Comparison of ENCODE assay signal across 22 cellular contexts in the genomic region with DNA sequence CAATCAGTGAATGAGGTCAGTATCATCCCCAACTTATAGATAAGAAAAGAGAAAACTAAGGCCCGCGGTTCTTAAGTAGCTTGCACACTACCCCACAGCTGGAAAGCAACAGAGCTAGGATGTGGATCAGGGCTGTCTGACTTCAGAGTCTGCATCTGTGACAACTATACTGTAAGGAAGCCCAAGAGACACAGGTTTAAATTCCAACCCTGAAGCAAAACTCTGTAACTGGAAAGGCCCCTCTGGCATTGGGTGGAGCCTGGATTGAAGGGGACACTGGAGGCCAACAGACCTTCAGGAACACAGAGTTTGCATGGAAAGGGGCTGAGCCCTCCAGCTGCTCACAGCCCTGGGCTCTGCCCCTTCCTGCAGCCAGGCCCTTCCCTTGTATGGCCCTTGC. TPM values are rescaled to one million over a fixed set of nuclear protein-coding genes. Genes with fewer than 3 reads are reported as not detected.
DNase-seq lines count a peak whose midpoint lies in the region; ATAC-seq and TF ChIP-seq lines count a peak whose summit lies in the region.
"Had no signal": no experiment of that assay in that cellular context is flagged by ENCODE, and none has a peak within 500 bp of the region (broad histone marks: within the 10 kb centered on the region; RNA-seq: fewer than 3 reads in every experiment).

No MANE protein-coding gene starts in this region.

- no peak overlapping the region for H2AK5ac ChIP-seq in trophoblast cell (ENCODE audit: low read length)

- TF ChIP-seq POLR2A in esophagus muscularis mucosa (IDR thresholded peaks at IDR 0.05; ENCODE audit: low read depth): no peak

- no peak overlapping the region for H3K14ac ChIP-seq in trophoblast cell (ENCODE audit: low read length)

- 0 out of 2 replicates have a peak overlapping the region, but pooled peaks have one; percentile 27 for H3K27ac ChIP-seq in BLaER1
- H3K27ac ChIP-seq in ascending aorta: peak overlapping the region; percentile 93
- H3K27ac ChIP-seq in hepatocyte: peak overlapping the region; percentile 62
- no peak overlapping the region for H3K27ac ChIP-seq in trophoblast cell (ENCODE audit: low read depth, low read length)
- no peak overlapping the region for H3K27ac ChIP-seq in esophagus muscularis mucosa (replicated peaks in 1 of 4)
- H3K27ac ChIP-seq: 22Rv1 had no signal

- no peaks in the 10 kb centered on the region for H3K36me3 Mint-ChIP-seq in stimulated activated naive B cell treated with anti-CD40 and anti-IgM and Interleukin-4, amounts not matched to agents 10 μg/mL and 1 μg/mL and 100 μg/mL, for 72 hours
- H3K36me3 Mint-ChIP-seq: CD8-positive, alpha-beta T cell had no signal

- H3K4me1 ChIP-seq in BLaER1: peaks cover 58% of the 10 kb centered on the region
- H3K4me1 ChIP-seq in ascending aorta: peaks cover 14 to 30% of the 10 kb centered on the region in 2 donors
- H3K4me1 ChIP-seq in hepatocyte (ENCODE audit: insufficient read depth): peaks cover 9% of the 10 kb centered on the region
- H3K4me1 ChIP-seq in trophoblast cell (ENCODE audit: control insufficient read depth in 1 of 2, insufficient read depth in 2 of 2, low read length in 2 of 2): peaks cover 30 to 36% of the 10 kb centered on the region in 2 experiments
- H3K4me1 ChIP-seq in esophagus muscularis mucosa: no peaks in the 10 kb centered on the region

- peaks cover 17% of the 10 kb centered on the region for H3K79me1 ChIP-seq in trophoblast cell (ENCODE audit: low read length)

- H2AFZ ChIP-seq in hepatocyte (no peak overlapping the region), trophoblast cell (ENCODE audit: insufficient read depth, low read length, poor library complexity) (no peak overlapping the region)

- no peaks in the 10 kb centered on the region for H3K9me2 ChIP-seq in hepatocyte (replicated peaks; ENCODE audit: insufficient read depth)

- 53% methylated on average over 2 of the region's 2 CpGs for WGBS in hepatocyte (ENCODE audit: low lambda C conversion rate, missing lambda C conversion rate)
- no CpG with 5 or more reads among the region's 2 CpGs for WGBS in trophoblast cell (ENCODE audit: extremely low coverage, insufficient coverage, insufficient read length)
- 87% methylated on average over 2 of the region's 2 CpGs for WGBS in esophagus muscularis mucosa

- intact Hi-C loops in ascending aorta (cut with DNase I) (no loop called here), esophagus muscularis mucosa (cut with DNase I) (no loop called here)

- H3K4me1 Mint-ChIP-seq in stimulated activated naive B cell treated with anti-CD40 and anti-IgM and Interleukin-4, amounts not matched to agents 10 μg/mL and 1 μg/mL and 100 μg/mL, for 72 hours: peaks cover 11 to 18% of the 10 kb centered on the region in 2 donors

- H3K36me3 ChIP-seq in BLaER1 (peaks cover 40% of the 10 kb centered on the region), ascending aorta (peaks cover 25 to 37% of the 10 kb centered on the region in 2 donors), hepatocyte (replicated peaks; ENCODE audit: insufficient read depth, low read depth) (no peaks in the 10 kb centered on the region), trophoblast cell (ENCODE audit: control insufficient read depth in 1 of 2, insufficient read depth in 2 of 2, low read length in 2 of 2) (no peaks in the 10 kb centered on the region), esophagus muscularis mucosa (no peaks in the 10 kb centered on the region)

- no peak overlapping the region for H2BK5ac ChIP-seq in trophoblast cell (ENCODE audit: low read depth, low read length, poor library complexity)

- no peak for ATAC-seq in stimulated activated naive B cell treated with anti-CD40 and anti-IgM and Interleukin-4, amounts not matched to agents 10 μg/mL and 1 μg/mL and 100 μg/mL, for 72 hours (replicated peaks)
- ATAC-seq: CD8-positive, alpha-beta T cell; Panc1 had no signal

- no peak for TF ChIP-seq EP300 in esophagus muscularis mucosa (IDR thresholded peaks at IDR 0.05)

- H3K4me3 ChIP-seq in BLaER1 (no peak overlapping the region), ascending aorta (no peak overlapping the region), hepatocyte (no peak overlapping the region), trophoblast cell (ENCODE audit: low read depth, low read length) (no peak overlapping the region), esophagus muscularis mucosa (no peak overlapping the region)

- no peaks in the 10 kb centered on the region for H3K9me3 Mint-ChIP-seq in stimulated activated naive B cell treated with anti-CD40 and anti-IgM and Interleukin-4, amounts not matched to agents 10 μg/mL and 1 μg/mL and 100 μg/mL, for 72 hours
- H3K9me3 Mint-ChIP-seq: CD8-positive, alpha-beta T cell had no signal

- H3K4me2 ChIP-seq in BLaER1 (peak overlapping the region; percentile 76), hepatocyte (no peak overlapping the region), trophoblast cell (ENCODE audit: low read length) (no peak overlapping the region)

- H3K9me3 ChIP-seq in BLaER1: no peaks in the 10 kb centered on the region
- H3K9me3 ChIP-seq in ascending aorta: no peaks in the 10 kb centered on the region
- H3K9me3 ChIP-seq in hepatocyte (ENCODE audit: low read depth): no peaks in the 10 kb centered on the region
- H3K9me3 ChIP-seq in trophoblast cell (ENCODE audit: insufficient read depth, low read depth, low read length): no peaks in the 10 kb centered on the region
- no peaks in the 10 kb centered on the region for H3K9me3 ChIP-seq in esophagus muscularis mucosa

- H4K20me1 ChIP-seq in BLaER1: no peaks in the 10 kb centered on the region
- no peaks in the 10 kb centered on the region for H4K20me1 ChIP-seq in hepatocyte (ENCODE audit: insufficient read depth, poor library complexity, severe bottlenecking)

- no peak overlapping the region for H4K8ac ChIP-seq in trophoblast cell (ENCODE audit: low read depth, low read length)

- no peak for TF ChIP-seq CTCF in ascending aorta (IDR thresholded peaks at IDR 0.05)
- TF ChIP-seq CTCF in hepatocyte (IDR thresholded peaks at IDR 0.05; ENCODE audit: poor library complexity): no peak
- no peak for TF ChIP-seq CTCF in esophagus muscularis mucosa (IDR thresholded peaks at IDR 0.05)

- peak overlapping the region; percentile 15 for H2BK12ac ChIP-seq in trophoblast cell (ENCODE audit: low read length)

- H4K91ac ChIP-seq in trophoblast cell (ENCODE audit: low read depth, low read length): no peak overlapping the region

- no peak overlapping the region for H3K4ac ChIP-seq in trophoblast cell (ENCODE audit: low read depth, low read length)

- no peak overlapping the region for H3K18ac ChIP-seq in trophoblast cell (ENCODE audit: low read length)

- no peaks in the 10 kb centered on the region for H3K79me2 ChIP-seq in hepatocyte
- no peaks in the 10 kb centered on the region for H3K79me2 ChIP-seq in trophoblast cell (ENCODE audit: control insufficient read depth, insufficient read depth, low read length, poor library complexity)

- no peak overlapping the region for H3K9ac ChIP-seq in BLaER1
- H3K9ac ChIP-seq in trophoblast cell (ENCODE audit: low read length): no peak overlapping the region

- no peak overlapping the region for H3K27ac Mint-ChIP-seq in stimulated activated naive B cell treated with anti-CD40 and anti-IgM and Interleukin-4, amounts not matched to agents 10 μg/mL and 1 μg/mL and 100 μg/mL, for 72 hours
- H3K27ac Mint-ChIP-seq: CD8-positive, alpha-beta T cell had no signal

- no peak overlapping the region for H4K12ac ChIP-seq in trophoblast cell (ENCODE audit: low read depth, low read length)

- no peak overlapping the region for H2BK120ac ChIP-seq in trophoblast cell (ENCODE audit: insufficient read depth, low read length, poor library complexity)

- H3K27me3 ChIP-seq in BLaER1 (no peaks in the 10 kb centered on the region), ascending aorta (no peaks in the 10 kb centered on the region), hepatocyte (no peaks in the 10 kb centered on the region), trophoblast cell (ENCODE audit: insufficient read depth, low read length) (no peaks in the 10 kb centered on the region), esophagus muscularis mucosa (peaks cover 0 to 46% (median 0%) of the 10 kb centered on the region in 4 donors)

- H3K27me3 Mint-ChIP-seq in stimulated activated naive B cell treated with anti-CD40 and anti-IgM and Interleukin-4, amounts not matched to agents 10 μg/mL and 1 μg/mL and 100 μg/mL, for 72 hours: peaks cover 19 to 23% of the 10 kb centered on the region in 2 donors

- H3K23ac ChIP-seq in trophoblast cell (ENCODE audit: low read length): no peak overlapping the region

- DNase-seq in ascending aorta (ENCODE audit: low spot score in 2 of 2) (no peak), hepatocyte (ENCODE audit: low spot score) (no peak), trophoblast cell (peak; percentile 42 to 49), esophagus muscularis mucosa (ENCODE audit: extremely low spot score) (no peak), NCI-H187 treated with DMSO at 0.1 percent for 48 hours (lab: John Stamatoyannopoulos, UW) (no peak), NCI-H187 (lab: John Stamatoyannopoulos, UW) (no peak)
- DNase-seq in stimulated activated naive B cell treated with anti-CD40 and anti-IgM and Interleukin-4, amounts not matched to agents 10 μg/mL and 1 μg/mL and 100 μg/mL, for 72 hours: no peak
- DNase-seq: ACHN; C1 segment of cervical spinal cord; Calu3; CD8-positive, alpha-beta T cell; DMS153; GF-D8; NCI-H1092; NCI-H1436 treated with DMSO at 0.1 percent for 48 hours; NCI-H2029 treated with DMSO at 0.1 percent for 48 hours; NCI-H2171; NCI-H345; NCI-H82 had no signal

- no peak overlapping the region for H3K4me3 Mint-ChIP-seq in stimulated activated naive B cell treated with anti-CD40 and anti-IgM and Interleukin-4, amounts not matched to agents 10 μg/mL and 1 μg/mL and 100 μg/mL, for 72 hours
- H3K4me3 Mint-ChIP-seq: CD8-positive, alpha-beta T cell had no signal

RNA-seq across cellular contexts. Expression of a gene that starts 40.2 kb away (rescaled TPM):
- total RNA-seq in ascending aorta (26.0 TPM), hepatocyte (0.32 and 0.80 TPM in 2 replicates), esophagus muscularis mucosa (1 to 10 TPM in 1 of 4 donors, under 1 TPM in 2, not detected in 1; under 0.01 to 1.2 (median 0.78) TPM)
- polyA plus RNA-seq in hepatocyte: 1.1 and 1.5 TPM in 2 replicates
- polyA plus RNA-seq in trophoblast cell (2013): 0.04 and 0.10 TPM in 2 replicates
- total RNA-seq: Calu3 had no signal

Comparison
In these comparisons a context has a peak if more than half of its experiments do, and no peak if none do; other contexts are left out.
1. H3K27ac ChIP-seq: peak in BLaER1 (single experiment), ascending aorta (2 of 2) and hepatocyte (single experiment); none in trophoblast cell (single experiment) and esophagus muscularis mucosa (0 of 4).
2. DNase-seq: peak in trophoblast cell (2 of 2); none in ascending aorta (0 of 2), hepatocyte (single experiment), esophagus muscularis mucosa (single experiment), stimulated activated naive B cell treated with anti-CD40 and anti-IgM and Interleukin-4, amounts not matched to agents 10 μg/mL and 1 μg/mL and 100 μg/mL, for 72 hours (single experiment), NCI-H187 treated with DMSO at 0.1 percent for 48 hours (single experiment) and NCI-H187 (0 of 2).
3. RNA of a gene that starts 40.2 kb away (total RNA-seq): 26.0 TPM in ascending aorta (single experiment); 0.32 to 0.80 TPM in hepatocyte and under 0.01 to 1.2 TPM in esophagus muscularis mucosa; every median in the first group is over 10 times any median in the second.